Comparison of ENCODE assay signal across 10 cellular contexts in the genomic region with DNA sequence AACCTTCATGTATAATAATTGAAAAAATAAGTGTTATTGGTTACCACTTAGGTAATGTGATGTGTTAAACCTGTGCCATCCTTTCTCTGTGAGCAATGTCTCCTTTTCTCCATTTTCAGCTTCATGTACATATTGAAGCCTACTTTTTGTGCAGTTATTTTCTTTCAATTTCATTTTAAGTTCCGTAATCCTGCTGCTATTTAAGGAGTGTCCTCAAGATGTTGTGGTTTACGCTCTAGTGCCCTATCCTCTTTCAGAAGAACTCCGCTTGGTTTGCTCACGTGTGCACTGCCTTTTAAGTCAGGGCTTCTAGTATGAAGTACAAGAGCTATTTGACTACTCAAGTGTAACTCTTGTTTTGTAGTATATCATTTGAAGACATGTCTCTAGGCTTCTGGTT.
DNase-seq lines count a peak whose midpoint lies in the region; ATAC-seq and TF ChIP-seq lines count a peak whose summit lies in the region.
"Had no signal": no experiment of that assay in that cellular context is flagged by ENCODE, and none has a peak within 500 bp of the region (broad histone marks: within the 10 kb centered on the region; RNA-seq: fewer than 3 reads in every experiment).

No MANE protein-coding gene starts in this region.

- H3K27ac ChIP-seq in upper lobe of right lung (no peak overlapping the region), colonic mucosa (no peak overlapping the region)
- H3K27ac ChIP-seq: VCaP had no signal

- DNase-seq in NB4 (ENCODE audit: low read depth) (peak; percentile 11), upper lobe of right lung (no peak), T1000 (lab: John Stamatoyannopoulos, UW) (no peak), colonic mucosa (no peak)
- no peak for DNase-seq in activated naive CD4-positive, alpha-beta T cell treated with anti-CD3 and anti-CD28 coated beads, Interleukin-2, amount 50 U/mL, for 72 hours (ENCODE audit: low spot score in 2 of 2)
- DNase-seq: activated naive CD8-positive, alpha-beta T cell treated with anti-CD3 and anti-CD28 coated beads, Interleukin-2, amount 10 ng/mL, durations not matched to agents 7 days and 5 days; NCI-H524 treated with DMSO at 0.1 percent for 48 hours had no signal

- H3K4me3 ChIP-seq in NB4 (ENCODE audit: low read depth, low read length) = no peak overlapping the region
- no peak overlapping the region for H3K4me3 ChIP-seq in upper lobe of right lung
- no peak overlapping the region for H3K4me3 ChIP-seq in colonic mucosa

- TF ChIP-seq CTCF in NB4 (IDR thresholded peaks at IDR 0.05; ENCODE audit: low read depth, low read length) (no peak), upper lobe of right lung (IDR thresholded peaks at IDR 0.05) (no peak), colonic mucosa (IDR thresholded peaks at IDR 0.05) (no peak)

- H3K36me3 ChIP-seq in upper lobe of right lung (no peaks in the 10 kb centered on the region), colonic mucosa (no peaks in the 10 kb centered on the region)

- H3K9me3 Mint-ChIP-seq in activated naive CD4-positive, alpha-beta T cell treated with anti-CD3 and anti-CD28 coated beads, Interleukin-2, amount 50 U/mL, for 72 hours = peaks cover 11 to 19% of the 10 kb centered on the region in 2 donors
- H3K9me3 Mint-ChIP-seq: activated naive CD8-positive, alpha-beta T cell treated with anti-CD3 and anti-CD28 coated beads, Interleukin-2, amount 10 ng/mL, durations not matched to agents 7 days and 5 days had no signal

- H3K27me3 ChIP-seq in upper lobe of right lung (no peaks in the 10 kb centered on the region), colonic mucosa (no peaks in the 10 kb centered on the region)

- no peaks in the 10 kb centered on the region for H3K4me1 ChIP-seq in upper lobe of right lung
- no peaks in the 10 kb centered on the region for H3K4me1 ChIP-seq in colonic mucosa

- H3K36me3 Mint-ChIP-seq in activated naive CD4-positive, alpha-beta T cell treated with anti-CD3 and anti-CD28 coated beads, Interleukin-2, amount 50 U/mL, for 72 hours = peaks cover 0 to 5% of the 10 kb centered on the region in 2 donors
- H3K36me3 Mint-ChIP-seq: activated naive CD8-positive, alpha-beta T cell treated with anti-CD3 and anti-CD28 coated beads, Interleukin-2, amount 10 ng/mL, durations not matched to agents 7 days and 5 days had no signal

- H3K9ac ChIP-seq in colonic mucosa (ENCODE audit: low read depth in 2 of 2, low read length in 2 of 2) = no peak overlapping the region

- no peak overlapping the region for H3K27ac Mint-ChIP-seq in activated naive CD4-positive, alpha-beta T cell treated with anti-CD3 and anti-CD28 coated beads, Interleukin-2, amount 50 U/mL, for 72 hours
- H3K27ac Mint-ChIP-seq: activated naive CD8-positive, alpha-beta T cell treated with anti-CD3 and anti-CD28 coated beads, Interleukin-2, amount 10 ng/mL, durations not matched to agents 7 days and 5 days had no signal

- ATAC-seq in GM19438 (IDR thresholded peaks at IDR 0.05; ENCODE audit: low read depth, unreplicated experiment) (peak; percentile 72), HG02973 (IDR thresholded peaks at IDR 0.05; ENCODE audit: unreplicated experiment) (peak; percentile 100), upper lobe of right lung (peak; percentile 78)
- no peak for ATAC-seq in activated naive CD4-positive, alpha-beta T cell treated with anti-CD3 and anti-CD28 coated beads, Interleukin-2, amount 50 U/mL, for 72 hours

- H3K9me3 ChIP-seq in upper lobe of right lung = no peaks in the 10 kb centered on the region
- H3K9me3 ChIP-seq in colonic mucosa = no peaks in the 10 kb centered on the region

- intact Hi-C loops in upper lobe of right lung (cut with DNase I) = no loop called here
- intact Hi-C loops in colonic mucosa (cut with DNase I) = no loop called here

- no peak for TF ChIP-seq POLR2A in NB4 (IDR thresholded peaks at IDR 0.05; ENCODE audit: extremely low read depth, insufficient read length)

Comparison
In these comparisons a context has a peak if more than half of its experiments do, and no peak if none do; other contexts are left out.
1. ATAC-seq: peak in GM19438 (single experiment), HG02973 (single experiment) and upper lobe of right lung (single experiment); none in activated naive CD4-positive, alpha-beta T cell treated with anti-CD3 and anti-CD28 coated beads, Interleukin-2, amount 50 U/mL, for 72 hours (0 of 2).